In the genomic region with DNA sequence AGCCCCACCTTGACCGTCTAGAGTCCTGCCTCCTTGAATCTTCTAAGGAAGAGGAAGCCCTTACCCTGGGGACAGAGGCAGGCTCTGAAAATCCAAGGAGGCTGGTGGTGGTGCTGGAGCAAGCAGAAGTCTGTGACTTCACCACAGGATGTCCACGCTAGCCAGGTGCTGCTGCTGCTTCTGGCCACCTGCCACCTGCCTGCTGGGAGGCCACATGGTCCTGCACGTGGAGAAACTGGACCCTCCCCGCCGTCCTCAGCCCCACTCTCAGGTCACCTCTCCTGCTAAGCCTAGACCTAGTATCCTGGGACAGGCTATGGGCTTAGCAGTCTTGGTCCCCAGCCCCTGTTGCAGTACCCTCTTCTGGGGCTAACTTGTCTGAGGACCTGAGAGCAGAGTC, we compare ENCODE assay signal across 1 cellular context.
TF ChIP-seq lines count a peak whose summit lies in the region.

No MANE protein-coding gene starts in this region.

TF ChIP-seq in HepG2, 621 proteins besides CTCF, POLR2A, EP300 and RAD21:
- TF ChIP-seq, protein P1, sequence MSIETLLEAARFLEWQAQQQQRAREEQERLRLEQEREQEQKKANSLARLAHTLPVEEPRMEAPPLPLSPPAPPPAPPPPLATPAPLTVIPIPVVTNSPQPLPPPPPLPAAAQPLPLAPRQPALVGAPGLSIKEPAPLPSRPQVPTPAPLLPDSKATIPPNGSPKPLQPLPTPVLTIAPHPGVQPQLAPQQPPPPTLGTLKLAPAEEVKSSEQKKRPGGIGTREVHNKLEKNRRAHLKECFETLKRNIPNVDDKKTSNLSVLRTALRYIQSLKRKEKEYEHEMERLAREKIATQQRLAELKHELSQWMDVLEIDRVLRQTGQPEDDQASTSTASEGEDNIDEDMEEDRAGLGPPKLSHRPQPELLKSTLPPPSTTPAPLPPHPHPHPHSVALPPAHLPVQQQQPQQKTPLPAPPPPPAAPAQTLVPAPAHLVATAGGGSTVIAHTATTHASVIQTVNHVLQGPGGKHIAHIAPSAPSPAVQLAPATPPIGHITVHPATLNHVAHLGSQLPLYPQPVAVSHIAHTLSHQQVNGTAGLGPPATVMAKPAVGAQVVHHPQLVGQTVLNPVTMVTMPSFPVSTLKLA (IDR thresholded peaks at IDR 0.05): peak; percentile 30; the same call in 1 of the 2 replicates
- no peak for TF ChIP-seq FOXK1 (CRISPR knock-in tag; IDR thresholded peaks at IDR 0.05; ENCODE audit: borderline replicate concordance, low read depth)
